3 cellular contexts compared by ENCODE assay signal in the genomic region with DNA sequence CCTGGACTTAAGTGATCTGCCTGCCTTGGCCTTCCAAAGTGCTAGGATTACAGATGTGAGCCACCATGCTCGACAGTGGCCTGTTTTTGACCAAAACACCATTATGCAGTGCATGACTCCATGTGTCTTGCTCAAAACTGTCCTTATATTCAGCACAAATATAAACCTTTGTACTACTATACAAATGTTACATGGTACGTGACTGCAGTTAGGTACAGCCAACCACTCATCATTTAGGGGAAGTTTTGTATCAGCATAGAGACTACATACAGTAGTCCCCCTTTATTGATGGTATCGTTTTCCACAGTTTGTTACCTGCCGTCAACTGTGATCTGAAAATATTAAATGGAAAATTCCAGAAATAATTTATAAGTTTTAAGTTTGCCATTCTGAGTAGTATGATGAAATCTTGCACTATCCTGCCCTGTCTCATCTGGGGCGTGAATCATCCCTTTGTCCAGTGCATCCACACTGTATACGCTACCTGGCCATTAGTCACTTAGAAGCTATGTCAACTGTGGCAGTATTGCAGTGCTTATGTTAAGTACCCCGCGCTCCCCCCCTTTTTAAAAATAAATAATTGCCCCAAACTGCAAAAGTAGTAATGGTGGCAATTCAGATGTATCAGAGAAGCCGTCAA.
TF ChIP-seq lines count a peak whose summit lies in the region.

No MANE protein-coding gene starts in this region.

TF ChIP-seq in A549, 52 proteins besides CTCF, POLR2A, EP300 and RAD21:
- peak; percentile 64; the same call in 1 of the 2 replicates for TF ChIP-seq FOSL2 (IDR thresholded peaks at IDR 0.05)
- TF ChIP-seq FOSL2 (CRISPR knock-in tag; IDR thresholded peaks at IDR 0.05) = peak; percentile 59
- TF ChIP-seq RNF2 (IDR thresholded peaks at IDR 0.05; ENCODE audit: borderline replicate concordance, low read depth) = no peak
- TF ChIP-seq, protein P1, sequence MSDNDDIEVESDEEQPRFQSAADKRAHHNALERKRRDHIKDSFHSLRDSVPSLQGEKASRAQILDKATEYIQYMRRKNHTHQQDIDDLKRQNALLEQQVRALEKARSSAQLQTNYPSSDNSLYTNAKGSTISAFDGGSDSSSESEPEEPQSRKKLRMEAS (IDR thresholded peaks at IDR 0.05) = 0 out of 2 replicates have a peak, but pooled peaks have one; percentile 16
- TF ChIP-seq JUN (IDR thresholded peaks at IDR 0.05) = peak in 1 of 2 experiments; percentile 38; a peak in 1 of 5 replicates
- peak; percentile 39 for TF ChIP-seq JUNB (IDR thresholded peaks at IDR 0.05)
- peak; percentile 38 to 45; a peak in 3 of 4 replicates for TF ChIP-seq CEBPB (IDR thresholded peaks at IDR 0.05)
- no peak for TF ChIP-seq HDAC2 (IDR thresholded peaks at IDR 0.05)

TF ChIP-seq in HCT116, 20 proteins besides CTCF, POLR2A, EP300 and RAD21:
- TF ChIP-seq YY1 (IDR thresholded peaks at IDR 0.05; ENCODE audit: extremely low read depth, insufficient replicate concordance, low read depth, low read length) (no peak), FOSL1 (IDR thresholded peaks at IDR 0.05; ENCODE audit: low read depth) (peak; percentile 50; the same call in 1 of the 2 replicates), SP1 (IDR thresholded peaks at IDR 0.05; ENCODE audit: low read depth) (no peak), ELF1 (IDR thresholded peaks at IDR 0.05; ENCODE audit: borderline replicate concordance, low read depth) (no peak), CEBPB (IDR thresholded peaks at IDR 0.05; ENCODE audit: low read depth) (peak; percentile 66), SIN3A (IDR thresholded peaks at IDR 0.05; ENCODE audit: low read depth) (no peak), ZFX (IDR thresholded peaks at IDR 0.05) (no peak), JUND (IDR thresholded peaks at IDR 0.05) (peak; percentile 44; the same call in 1 of the 2 replicates), POLR2AphosphoS5 (IDR thresholded peaks at IDR 0.05; ENCODE audit: low read depth, low read length) (0 out of 2 replicates have a peak, but pooled peaks have one; percentile 20), EGR1 (IDR thresholded peaks at IDR 0.05; ENCODE audit: low read depth) (no peak), ZNF274 (IDR thresholded peaks at IDR 0.05; ENCODE audit: low read depth, low read length) (no peak), SRF (IDR thresholded peaks at IDR 0.05; ENCODE audit: low read depth) (no peak), EZH2phosphoT487 (IDR thresholded peaks at IDR 0.05; ENCODE audit: borderline replicate concordance) (no peak)
- TF ChIP-seq, protein P2, sequence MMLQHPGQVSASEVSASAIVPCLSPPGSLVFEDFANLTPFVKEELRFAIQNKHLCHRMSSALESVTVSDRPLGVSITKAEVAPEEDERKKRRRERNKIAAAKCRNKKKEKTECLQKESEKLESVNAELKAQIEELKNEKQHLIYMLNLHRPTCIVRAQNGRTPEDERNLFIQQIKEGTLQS (IDR thresholded peaks at IDR 0.05) = no peak
- TF ChIP-seq, protein P3, sequence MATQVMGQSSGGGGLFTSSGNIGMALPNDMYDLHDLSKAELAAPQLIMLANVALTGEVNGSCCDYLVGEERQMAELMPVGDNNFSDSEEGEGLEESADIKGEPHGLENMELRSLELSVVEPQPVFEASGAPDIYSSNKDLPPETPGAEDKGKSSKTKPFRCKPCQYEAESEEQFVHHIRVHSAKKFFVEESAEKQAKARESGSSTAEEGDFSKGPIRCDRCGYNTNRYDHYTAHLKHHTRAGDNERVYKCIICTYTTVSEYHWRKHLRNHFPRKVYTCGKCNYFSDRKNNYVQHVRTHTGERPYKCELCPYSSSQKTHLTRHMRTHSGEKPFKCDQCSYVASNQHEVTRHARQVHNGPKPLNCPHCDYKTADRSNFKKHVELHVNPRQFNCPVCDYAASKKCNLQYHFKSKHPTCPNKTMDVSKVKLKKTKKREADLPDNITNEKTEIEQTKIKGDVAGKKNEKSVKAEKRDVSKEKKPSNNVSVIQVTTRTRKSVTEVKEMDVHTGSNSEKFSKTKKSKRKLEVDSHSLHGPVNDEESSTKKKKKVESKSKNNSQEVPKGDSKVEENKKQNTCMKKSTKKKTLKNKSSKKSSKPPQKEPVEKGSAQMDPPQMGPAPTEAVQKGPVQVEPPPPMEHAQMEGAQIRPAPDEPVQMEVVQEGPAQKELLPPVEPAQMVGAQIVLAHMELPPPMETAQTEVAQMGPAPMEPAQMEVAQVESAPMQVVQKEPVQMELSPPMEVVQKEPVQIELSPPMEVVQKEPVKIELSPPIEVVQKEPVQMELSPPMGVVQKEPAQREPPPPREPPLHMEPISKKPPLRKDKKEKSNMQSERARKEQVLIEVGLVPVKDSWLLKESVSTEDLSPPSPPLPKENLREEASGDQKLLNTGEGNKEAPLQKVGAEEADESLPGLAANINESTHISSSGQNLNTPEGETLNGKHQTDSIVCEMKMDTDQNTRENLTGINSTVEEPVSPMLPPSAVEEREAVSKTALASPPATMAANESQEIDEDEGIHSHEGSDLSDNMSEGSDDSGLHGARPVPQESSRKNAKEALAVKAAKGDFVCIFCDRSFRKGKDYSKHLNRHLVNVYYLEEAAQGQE (IDR thresholded peaks at IDR 0.05; ENCODE audit: low read depth) = no peak
- TF ChIP-seq, protein P1 (IDR thresholded peaks at IDR 0.05) = 0 out of 2 replicates have a peak, but pooled peaks have one; percentile 15

TF ChIP-seq in WTC11, 78 proteins besides CTCF, POLR2A, EP300 and RAD21:
- TF ChIP-seq, protein P4, sequence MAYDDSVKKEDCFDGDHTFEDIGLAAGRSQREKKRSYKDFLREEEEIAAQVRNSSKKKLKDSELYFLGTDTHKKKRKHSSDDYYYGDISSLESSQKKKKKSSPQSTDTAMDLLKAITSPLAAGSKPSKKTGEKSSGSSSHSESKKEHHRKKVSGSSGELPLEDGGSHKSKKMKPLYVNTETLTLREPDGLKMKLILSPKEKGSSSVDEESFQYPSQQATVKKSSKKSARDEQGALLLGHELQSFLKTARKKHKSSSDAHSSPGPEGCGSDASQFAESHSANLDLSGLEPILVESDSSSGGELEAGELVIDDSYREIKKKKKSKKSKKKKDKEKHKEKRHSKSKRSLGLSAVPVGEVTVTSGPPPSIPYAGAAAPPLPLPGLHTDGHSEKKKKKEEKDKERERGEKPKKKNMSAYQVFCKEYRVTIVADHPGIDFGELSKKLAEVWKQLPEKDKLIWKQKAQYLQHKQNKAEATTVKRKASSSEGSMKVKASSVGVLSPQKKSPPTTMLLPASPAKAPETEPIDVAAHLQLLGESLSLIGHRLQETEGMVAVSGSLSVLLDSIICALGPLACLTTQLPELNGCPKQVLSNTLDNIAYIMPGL (CRISPR knock-in tag; IDR thresholded peaks at IDR 0.05) = no peak
- TF ChIP-seq GABPB1 (CRISPR knock-in tag; IDR thresholded peaks at IDR 0.05) = peak; percentile 97
- no peak for TF ChIP-seq PRRX2 (CRISPR knock-in tag; IDR thresholded peaks at IDR 0.05)
- TF ChIP-seq, protein P5, sequence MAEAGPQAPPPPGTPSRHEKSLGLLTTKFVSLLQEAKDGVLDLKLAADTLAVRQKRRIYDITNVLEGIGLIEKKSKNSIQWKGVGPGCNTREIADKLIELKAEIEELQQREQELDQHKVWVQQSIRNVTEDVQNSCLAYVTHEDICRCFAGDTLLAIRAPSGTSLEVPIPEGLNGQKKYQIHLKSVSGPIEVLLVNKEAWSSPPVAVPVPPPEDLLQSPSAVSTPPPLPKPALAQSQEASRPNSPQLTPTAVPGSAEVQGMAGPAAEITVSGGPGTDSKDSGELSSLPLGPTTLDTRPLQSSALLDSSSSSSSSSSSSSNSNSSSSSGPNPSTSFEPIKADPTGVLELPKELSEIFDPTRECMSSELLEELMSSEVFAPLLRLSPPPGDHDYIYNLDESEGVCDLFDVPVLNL (CRISPR knock-in tag; IDR thresholded peaks at IDR 0.05; ENCODE audit: borderline replicate concordance, low read depth) = no peak
- no peak for TF ChIP-seq NR1H2 (CRISPR knock-in tag; IDR thresholded peaks at IDR 0.05)
